14 cellular contexts compared by ENCODE assay signal in genomic region chr10:119860866-119861601, GRCh38. TPM values are rescaled to one million over a fixed set of nuclear protein-coding genes. Genes with fewer than 3 reads are reported as not detected.
DNase-seq lines count a peak whose midpoint lies in the region; ATAC-seq, FAIRE-seq and TF ChIP-seq lines count a peak whose summit lies in the region.
"Had no signal": no experiment of that assay in that cellular context is flagged by ENCODE, and none has a peak within 500 bp of the region (broad histone marks: within the 10 kb centered on the region; RNA-seq: fewer than 3 reads in every experiment).

No MANE protein-coding gene starts in this region.

- no peak overlapping the region for H3K27ac ChIP-seq in CD4-positive, CD25-positive, alpha-beta regulatory T cell (ENCODE audit: insufficient read depth, low read length, poor library complexity, severe bottlenecking)
- H3K27ac ChIP-seq: heart right ventricle, upper lobe of right lung had no signal

- no peaks in the 10 kb centered on the region for H3K27me3 ChIP-seq in CD4-positive, CD25-positive, alpha-beta regulatory T cell (ENCODE audit: control insufficient read depth, insufficient read depth, low read length)
- H3K27me3 ChIP-seq: BE2C, heart right ventricle, upper lobe of right lung had no signal

- peak overlapping the region in 2 of 3 donors; percentile 12 to 43 for H3K27ac Mint-ChIP-seq in CD4-positive, CD25-positive, alpha-beta regulatory T cell
- peak overlapping the region in 4 of 6 donors; percentile 1 to 68 (median 42) for H3K27ac Mint-ChIP-seq in immature natural killer cell

- H3K9me3 Mint-ChIP-seq in CD4-positive, CD25-positive, alpha-beta regulatory T cell: peaks cover 0 to 11% (median 2%) of the 10 kb centered on the region in 7 donors
- peaks cover 2 to 10% (median 6%) of the 10 kb centered on the region in 6 donors for H3K9me3 Mint-ChIP-seq in immature natural killer cell

- no peak overlapping the region for H3K4me3 Mint-ChIP-seq in CD4-positive, CD25-positive, alpha-beta regulatory T cell
- peak overlapping the region in 1 of 5 donors; percentile 2 for H3K4me3 Mint-ChIP-seq in immature natural killer cell

- ATAC-seq in CD4-positive, CD25-positive, alpha-beta regulatory T cell (ENCODE audit: low read depth in 2 of 2): no peak
- peak; percentile 46 for ATAC-seq in HG03521 (IDR thresholded peaks at IDR 0.05; ENCODE audit: unreplicated experiment)
- ATAC-seq in GM21423 (IDR thresholded peaks at IDR 0.05; ENCODE audit: unreplicated experiment): no peak
- ATAC-seq in HG02678 (IDR thresholded peaks at IDR 0.05; ENCODE audit: unreplicated experiment): no peak
- ATAC-seq in HG02970 (IDR thresholded peaks at IDR 0.05; ENCODE audit: low FRiP score, unreplicated experiment): no peak
- ATAC-seq: heart right ventricle, upper lobe of right lung had no signal

- H3K9me3 ChIP-seq in CD4-positive, CD25-positive, alpha-beta regulatory T cell (ENCODE audit: control insufficient read depth in 2 of 2, low read length in 2 of 2): no peaks in the 10 kb centered on the region
- H3K9me3 ChIP-seq: BE2C, upper lobe of right lung had no signal

- peaks cover 16 to 59% (median 49%) of the 10 kb centered on the region in 4 donors for H3K4me1 Mint-ChIP-seq in CD4-positive, CD25-positive, alpha-beta regulatory T cell
- peaks cover 40 to 64% of the 10 kb centered on the region in 2 donors for H3K4me1 Mint-ChIP-seq in immature natural killer cell

- H3K27me3 Mint-ChIP-seq in CD4-positive, CD25-positive, alpha-beta regulatory T cell: no peaks in the 10 kb centered on the region
- H3K27me3 Mint-ChIP-seq in immature natural killer cell (ENCODE audit: low read depth in 3 of 3): no peaks in the 10 kb centered on the region

- peak; percentile 71 for FAIRE-seq in GM12891 (lab: Jason Lieb, UNC)

- peaks cover 9% of the 10 kb centered on the region for H3K4me1 ChIP-seq in CD4-positive, CD25-positive, alpha-beta regulatory T cell (ENCODE audit: control insufficient read depth, insufficient read depth, low read length, poor library complexity, severe bottlenecking)
- H3K4me1 ChIP-seq: BE2C, upper lobe of right lung had no signal

- H3K4me3 ChIP-seq in CD4-positive, CD25-positive, alpha-beta regulatory T cell (ENCODE audit: low read depth, low read length): no peak overlapping the region
- H3K4me3 ChIP-seq: heart right ventricle, upper lobe of right lung had no signal

- DNase-seq in CD4-positive, CD25-positive, alpha-beta regulatory T cell: peak in 1 of 3 donors; percentile 21
- DNase-seq in GM12891 (ENCODE audit: insufficient read length, low spot score) (no peak), immature natural killer cell (no peak)
- DNase-seq: BE2C, HCEC 1CT, heart right ventricle, NCI-H2081, NCI-H774, SHP77, upper lobe of right lung had no signal

- peaks cover 28% of the 10 kb centered on the region for H3K36me3 ChIP-seq in CD4-positive, CD25-positive, alpha-beta regulatory T cell (ENCODE audit: control insufficient read depth, insufficient read depth, low read length)

- H3K36me3 Mint-ChIP-seq in CD4-positive, CD25-positive, alpha-beta regulatory T cell: peaks cover 19% of the 10 kb centered on the region
- peaks cover 13 to 17% (median 13%) of the 10 kb centered on the region in 3 donors for H3K36me3 Mint-ChIP-seq in immature natural killer cell

- no peak for TF ChIP-seq POLR2A in GM12891 (IDR thresholded peaks at IDR 0.05; ENCODE audit: low read depth, low read length)

TF ChIP-seq in GM12891, 5 proteins besides CTCF, POLR2A, EP300 and RAD21:
- TF ChIP-seq TAF1 (IDR thresholded peaks at IDR 0.05; ENCODE audit: low read depth, low read length) (no peak), POLR2AphosphoS5 (IDR thresholded peaks at IDR 0.05; ENCODE audit: low read depth, low read length) (no peak), PAX5 (IDR thresholded peaks at IDR 0.05; ENCODE audit: insufficient read depth, low read length, severe bottlenecking) (no peak), POU2F2 (IDR thresholded peaks at IDR 0.05; ENCODE audit: low read depth, low read length) (no peak), SPI1 (IDR thresholded peaks at IDR 0.05; ENCODE audit: low read depth, low read length) (no peak)

RNA-seq across cellular contexts. Expression of gene MCMBP, which starts 11.6 kb away (rescaled TPM):
- total RNA-seq in CD4-positive, CD25-positive, alpha-beta regulatory T cell: 36.1 TPM
- 10 to 100 TPM; 62.8 to 69.6 (median 64.4) TPM for polyA plus RNA-seq in CD4-positive, CD25-positive, alpha-beta regulatory T cell
- polyA plus RNA-seq in GM12891 (2012; ENCODE audit: low read depth, missing spikeins): 29.4 TPM
- polyA plus RNA-seq in immature natural killer cell: 10 to 100 TPM; 46.6 to 65.6 (median 52.4) TPM

RNA-seq across cellular contexts. Expression of gene SEC23IP, which starts 31.5 kb away (rescaled TPM):
- total RNA-seq in CD4-positive, CD25-positive, alpha-beta regulatory T cell: 29.7 TPM
- 10 to 100 TPM; 45.0 to 58.6 (median 53.0) TPM for polyA plus RNA-seq in CD4-positive, CD25-positive, alpha-beta regulatory T cell
- 26.1 TPM for polyA plus RNA-seq in GM12891 (2012; ENCODE audit: low read depth, missing spikeins)
- 10 to 100 TPM; 41.2 to 57.3 (median 47.2) TPM for polyA plus RNA-seq in immature natural killer cell
